ENCODE assay signal across 21 cellular contexts in genomic region chr14:57122129-57122528, GRCh38.
A peak's percentile ranks its signal among the peaks of the same experiment; 100 is the strongest.
DNase-seq lines count a peak whose midpoint lies in the region; ATAC-seq and TF ChIP-seq lines count a peak whose summit lies in the region.
"Had no signal": no experiment of that assay in that cellular context is flagged by ENCODE, and none has a peak within 500 bp of the region (broad histone marks: within the 10 kb centered on the region; RNA-seq: fewer than 3 reads in every experiment).

No MANE protein-coding gene starts in this region.

- H3K36me3 ChIP-seq in GM23338 (ENCODE audit: insufficient read depth), result no peaks in the 10 kb centered on the region
- H3K36me3 ChIP-seq in naive thymus-derived CD4-positive, alpha-beta T cell (ENCODE audit: control insufficient read depth in 2 of 3, insufficient read depth in 3 of 3, low read length in 3 of 3), result no peaks in the 10 kb centered on the region

- H3K9me2 ChIP-seq in GM23338 (ENCODE audit: insufficient read depth), result no peaks in the 10 kb centered on the region

- H3K27me3 Mint-ChIP-seq in GM23338 (ENCODE audit: insufficient read depth, low read depth, poor library complexity), result peaks cover 2% of the 10 kb centered on the region
- peaks cover 0 to 19% (median 7%) of the 10 kb centered on the region in 5 donors for H3K27me3 Mint-ChIP-seq in naive thymus-derived CD4-positive, alpha-beta T cell

- no peaks in the 10 kb centered on the region for H3K9me3 ChIP-seq in naive thymus-derived CD4-positive, alpha-beta T cell (ENCODE audit: control insufficient read depth in 2 of 3, low read length in 3 of 3)

- no peak overlapping the region for H3K4me3 ChIP-seq in GM23338
- no peak overlapping the region for H3K4me3 ChIP-seq in naive thymus-derived CD4-positive, alpha-beta T cell (ENCODE audit: low read length)
- H3K4me3 ChIP-seq: SK-N-MC had no signal

- H3K4me2 ChIP-seq in GM23338, result no peak overlapping the region

- DNase-seq in GM23338 (ENCODE audit: low spot score) (no peak), NCI-H146 treated with DMSO at 0.1 percent for 48 hours (lab: John Stamatoyannopoulos, UW; ENCODE audit: unreplicated experiment) (peak; percentile 43), NCI-H748 (lab: John Stamatoyannopoulos, UW; ENCODE audit: unreplicated experiment) (peak; percentile 74), NOMO-1 (lab: John Stamatoyannopoulos, UW; ENCODE audit: unreplicated experiment in 2 of 2) (no peak), NCI-H446 (lab: John Stamatoyannopoulos, UW) (no peak)
- no peak for DNase-seq in naive thymus-derived CD4-positive, alpha-beta T cell
- DNase-seq: DND-41, GOT3, HCEC 1CT, IMR-90, KG1, MM.1S, NCI-H1048, NCI-H2029, NCI-H2171 treated with DMSO at 0.1 percent for 48 hours, NCI-H524, SIG-M5, T-helper 17 cell had no signal

- no peak overlapping the region for H3K4me3 Mint-ChIP-seq in GM23338
- H3K4me3 Mint-ChIP-seq in naive thymus-derived CD4-positive, alpha-beta T cell, result no peak overlapping the region
- H3K4me3 Mint-ChIP-seq: T-helper 17 cell had no signal

- H4K20me1 ChIP-seq in GM23338 (replicated peaks; ENCODE audit: insufficient read depth), result no peaks in the 10 kb centered on the region

- H3K27ac ChIP-seq in GM23338 (ENCODE audit: low read depth), result no peak overlapping the region
- peak overlapping the region; percentile 2; the same call in 1 of the 2 replicates for H3K27ac ChIP-seq in VCaP
- H3K27ac ChIP-seq in naive thymus-derived CD4-positive, alpha-beta T cell (ENCODE audit: low read depth, low read length), result no peak overlapping the region
- H3K27ac ChIP-seq: SK-N-MC had no signal

- H3K27ac Mint-ChIP-seq in GM23338, result no peak overlapping the region
- no peak overlapping the region for H3K27ac Mint-ChIP-seq in naive thymus-derived CD4-positive, alpha-beta T cell
- H3K27ac Mint-ChIP-seq: T-helper 17 cell had no signal

- H3K9me3 Mint-ChIP-seq in GM23338, result no peaks in the 10 kb centered on the region
- no peaks in the 10 kb centered on the region for H3K9me3 Mint-ChIP-seq in naive thymus-derived CD4-positive, alpha-beta T cell

- ATAC-seq in GM23338 (no peak), GM21447 (IDR thresholded peaks at IDR 0.05; ENCODE audit: unreplicated experiment) (no peak)
- no peak for ATAC-seq in naive thymus-derived CD4-positive, alpha-beta T cell
- ATAC-seq: T-helper 17 cell had no signal

- CTCF ChIA-PET in naive thymus-derived CD4-positive, alpha-beta T cell (lab: Charles Lee), result no interaction called here

- no peak for TF ChIP-seq CTCF in GM23338 (conservative IDR thresholded peaks at IDR 0.05; ENCODE audit: low read depth in 2 of 2)
- TF ChIP-seq CTCF in VCaP (conservative IDR thresholded peaks at IDR 0.05), result no peak

- H2AFZ ChIP-seq in GM23338, result peak overlapping the region; percentile 45; the same call in 1 of the 2 replicates

- no peaks in the 10 kb centered on the region for H3K27me3 ChIP-seq in GM23338 (ENCODE audit: insufficient read depth)
- H3K27me3 ChIP-seq in naive thymus-derived CD4-positive, alpha-beta T cell (ENCODE audit: control insufficient read depth in 2 of 2, insufficient read depth in 2 of 2, low read length in 2 of 2), result no peaks in the 10 kb centered on the region

- POLR2A ChIA-PET in naive thymus-derived CD4-positive, alpha-beta T cell (lab: Charles Lee), result no interaction called here

- H3K79me2 ChIP-seq in GM23338 (replicated peaks; ENCODE audit: insufficient read depth), result no peaks in the 10 kb centered on the region

- H3K4me1 Mint-ChIP-seq in GM23338, result peaks cover 6% of the 10 kb centered on the region; the same call in 2 of the 3 replicates
- no peaks in the 10 kb centered on the region for H3K4me1 Mint-ChIP-seq in naive thymus-derived CD4-positive, alpha-beta T cell
- H3K4me1 Mint-ChIP-seq: T-helper 17 cell had no signal

- H3K4me1 ChIP-seq in GM23338 (ENCODE audit: insufficient read depth), result no peaks in the 10 kb centered on the region; the same call in 1 of the 2 replicates
- H3K4me1 ChIP-seq in naive thymus-derived CD4-positive, alpha-beta T cell (ENCODE audit: control insufficient read depth in 2 of 2, insufficient read depth in 2 of 2, low read length in 2 of 2), result no peaks in the 10 kb centered on the region

- H3F3A ChIP-seq in GM23338 (replicated peaks; ENCODE audit: low read depth), result no peaks in the 10 kb centered on the region

- no peaks in the 10 kb centered on the region for H3K36me3 Mint-ChIP-seq in GM23338 (ENCODE audit: low read depth)
- H3K36me3 Mint-ChIP-seq in naive thymus-derived CD4-positive, alpha-beta T cell, result no peaks in the 10 kb centered on the region

- intact Hi-C loops in naive thymus-derived CD4-positive, alpha-beta T cell (cut with micrococcal nuclease), result no loop called here

TF ChIP-seq in GM23338, 12 proteins besides CTCF, POLR2A, EP300 and RAD21 (continues in another document):
- TF ChIP-seq, protein P1, sequence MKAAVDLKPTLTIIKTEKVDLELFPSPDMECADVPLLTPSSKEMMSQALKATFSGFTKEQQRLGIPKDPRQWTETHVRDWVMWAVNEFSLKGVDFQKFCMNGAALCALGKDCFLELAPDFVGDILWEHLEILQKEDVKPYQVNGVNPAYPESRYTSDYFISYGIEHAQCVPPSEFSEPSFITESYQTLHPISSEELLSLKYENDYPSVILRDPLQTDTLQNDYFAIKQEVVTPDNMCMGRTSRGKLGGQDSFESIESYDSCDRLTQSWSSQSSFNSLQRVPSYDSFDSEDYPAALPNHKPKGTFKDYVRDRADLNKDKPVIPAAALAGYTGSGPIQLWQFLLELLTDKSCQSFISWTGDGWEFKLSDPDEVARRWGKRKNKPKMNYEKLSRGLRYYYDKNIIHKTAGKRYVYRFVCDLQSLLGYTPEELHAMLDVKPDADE (IDR thresholded peaks at IDR 0.05), result no peak
- TF ChIP-seq CREB1 (CRISPR knock-in tag; IDR thresholded peaks at IDR 0.05; ENCODE audit: low read depth) (no peak), ZNF331 (CRISPR knock-in tag; IDR thresholded peaks at IDR 0.05; ENCODE audit: low read depth) (no peak), NANOG (IDR thresholded peaks at IDR 0.05; ENCODE audit: borderline replicate concordance) (no peak), STAT1 (IDR thresholded peaks at IDR 0.05; ENCODE audit: unreplicated experiment) (no peak), JUNB (IDR thresholded peaks at IDR 0.05; ENCODE audit: unreplicated experiment) (no peak), EZH2 (IDR thresholded peaks at IDR 0.05; ENCODE audit: low read depth, unreplicated experiment) (no peak), ZNF114 (CRISPR knock-in tag; IDR thresholded peaks at IDR 0.05) (no peak), EZH2phosphoT487 (IDR thresholded peaks at IDR 0.05; ENCODE audit: unreplicated experiment) (no peak)
- TF ChIP-seq, protein P2, sequence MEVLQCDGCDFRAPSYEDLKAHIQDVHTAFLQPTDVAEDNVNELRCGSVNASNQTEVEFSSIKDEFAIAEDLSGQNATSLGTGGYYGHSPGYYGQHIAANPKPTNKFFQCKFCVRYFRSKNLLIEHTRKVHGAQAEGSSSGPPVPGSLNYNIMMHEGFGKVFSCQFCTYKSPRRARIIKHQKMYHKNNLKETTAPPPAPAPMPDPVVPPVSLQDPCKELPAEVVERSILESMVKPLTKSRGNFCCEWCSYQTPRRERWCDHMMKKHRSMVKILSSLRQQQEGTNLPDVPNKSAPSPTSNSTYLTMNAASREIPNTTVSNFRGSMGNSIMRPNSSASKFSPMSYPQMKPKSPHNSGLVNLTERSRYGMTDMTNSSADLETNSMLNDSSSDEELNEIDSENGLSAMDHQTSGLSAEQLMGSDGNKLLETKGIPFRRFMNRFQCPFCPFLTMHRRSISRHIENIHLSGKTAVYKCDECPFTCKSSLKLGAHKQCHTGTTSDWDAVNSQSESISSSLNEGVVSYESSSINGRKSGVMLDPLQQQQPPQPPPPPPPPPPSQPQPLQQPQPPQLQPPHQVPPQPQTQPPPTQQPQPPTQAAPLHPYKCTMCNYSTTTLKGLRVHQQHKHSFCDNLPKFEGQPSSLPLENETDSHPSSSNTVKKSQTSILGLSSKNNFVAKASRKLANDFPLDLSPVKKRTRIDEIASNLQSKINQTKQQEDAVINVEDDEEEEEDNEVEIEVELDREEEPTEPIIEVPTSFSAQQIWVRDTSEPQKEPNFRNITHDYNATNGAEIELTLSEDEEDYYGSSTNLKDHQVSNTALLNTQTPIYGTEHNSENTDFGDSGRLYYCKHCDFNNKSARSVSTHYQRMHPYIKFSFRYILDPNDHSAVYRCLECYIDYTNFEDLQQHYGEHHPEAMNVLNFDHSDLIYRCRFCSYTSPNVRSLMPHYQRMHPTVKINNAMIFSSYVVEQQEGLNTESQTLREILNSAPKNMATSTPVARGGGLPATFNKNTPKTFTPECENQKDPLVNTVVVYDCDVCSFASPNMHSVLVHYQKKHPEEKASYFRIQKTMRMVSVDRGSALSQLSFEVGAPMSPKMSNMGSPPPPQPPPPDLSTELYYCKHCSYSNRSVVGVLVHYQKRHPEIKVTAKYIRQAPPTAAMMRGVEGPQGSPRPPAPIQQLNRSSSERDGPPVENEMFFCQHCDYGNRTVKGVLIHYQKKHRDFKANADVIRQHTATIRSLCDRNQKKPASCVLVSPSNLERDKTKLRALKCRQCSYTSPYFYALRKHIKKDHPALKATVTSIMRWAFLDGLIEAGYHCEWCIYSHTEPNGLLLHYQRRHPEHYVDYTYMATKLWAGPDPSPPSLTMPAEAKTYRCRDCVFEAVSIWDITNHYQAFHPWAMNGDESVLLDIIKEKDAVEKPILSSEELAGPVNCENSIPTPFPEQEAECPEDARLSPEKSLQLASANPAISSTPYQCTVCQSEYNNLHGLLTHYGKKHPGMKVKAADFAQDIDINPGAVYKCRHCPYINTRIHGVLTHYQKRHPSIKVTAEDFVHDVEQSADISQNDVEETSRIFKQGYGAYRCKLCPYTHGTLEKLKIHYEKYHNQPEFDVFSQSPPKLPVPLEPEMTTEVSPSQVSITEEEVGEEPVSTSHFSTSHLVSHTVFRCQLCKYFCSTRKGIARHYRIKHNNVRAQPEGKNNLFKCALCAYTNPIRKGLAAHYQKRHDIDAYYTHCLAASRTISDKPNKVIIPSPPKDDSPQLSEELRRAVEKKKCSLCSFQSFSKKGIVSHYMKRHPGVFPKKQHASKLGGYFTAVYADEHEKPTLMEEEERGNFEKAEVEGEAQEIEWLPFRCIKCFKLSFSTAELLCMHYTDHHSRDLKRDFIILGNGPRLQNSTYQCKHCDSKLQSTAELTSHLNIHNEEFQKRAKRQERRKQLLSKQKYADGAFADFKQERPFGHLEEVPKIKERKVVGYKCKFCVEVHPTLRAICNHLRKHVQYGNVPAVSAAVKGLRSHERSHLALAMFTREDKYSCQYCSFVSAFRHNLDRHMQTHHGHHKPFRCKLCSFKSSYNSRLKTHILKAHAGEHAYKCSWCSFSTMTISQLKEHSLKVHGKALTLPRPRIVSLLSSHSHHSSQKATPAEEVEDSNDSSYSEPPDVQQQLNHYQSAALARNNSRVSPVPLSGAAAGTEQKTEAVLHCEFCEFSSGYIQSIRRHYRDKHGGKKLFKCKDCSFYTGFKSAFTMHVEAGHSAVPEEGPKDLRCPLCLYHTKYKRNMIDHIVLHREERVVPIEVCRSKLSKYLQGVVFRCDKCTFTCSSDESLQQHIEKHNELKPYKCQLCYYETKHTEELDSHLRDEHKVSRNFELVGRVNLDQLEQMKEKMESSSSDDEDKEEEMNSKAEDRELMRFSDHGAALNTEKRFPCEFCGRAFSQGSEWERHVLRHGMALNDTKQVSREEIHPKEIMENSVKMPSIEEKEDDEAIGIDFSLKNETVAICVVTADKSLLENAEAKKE (CRISPR knock-in tag; IDR thresholded peaks at IDR 0.05), result no peak

Comparison
In these comparisons a context has a peak if more than half of its experiments do, and no peak if none do; other contexts are left out.
1. DNase-seq: peak in NCI-H146 treated with DMSO at 0.1 percent for 48 hours (single experiment) and NCI-H748 (single experiment); none in GM23338 (single experiment), NOMO-1 (0 of 2), NCI-H446 (0 of 2) and naive thymus-derived CD4-positive, alpha-beta T cell (0 of 9).